ENCODE assay signal across 1 cellular context in genomic region chr1:40951943-40952743, GRCh38.
TF ChIP-seq lines count a peak whose summit lies in the region.

No MANE protein-coding gene starts in this region.

TF ChIP-seq in K562, 482 proteins besides CTCF, POLR2A, EP300 and RAD21 (continued from another document and continues in another):
- TF ChIP-seq REST (CRISPR knock-in tag; IDR thresholded peaks at IDR 0.05; ENCODE audit: low read depth) (no peak), ZFP30 (CRISPR knock-in tag; IDR thresholded peaks at IDR 0.05; ENCODE audit: borderline replicate concordance) (no peak), TCFL5 (CRISPR knock-in tag; conservative IDR thresholded peaks at IDR 0.05) (no peak), ZNF384 (IDR thresholded peaks at IDR 0.05; ENCODE audit: low read depth, low read length) (no peak), TFAM (CRISPR knock-in tag; conservative IDR thresholded peaks at IDR 0.05) (no peak), RAD51 (IDR thresholded peaks at IDR 0.05; ENCODE audit: borderline replicate concordance, low read depth) (peak; percentile 41; the same call in 1 of the 2 replicates), SMAD4 (CRISPR knock-in tag; conservative IDR thresholded peaks at IDR 0.05) (no peak), CCNT2 (IDR thresholded peaks at IDR 0.05; ENCODE audit: borderline replicate concordance, extremely low read depth, insufficient read length, low read depth, low read length) (no peak), CHD4 (IDR thresholded peaks at IDR 0.05; ENCODE audit: insufficient read depth, insufficient replicate concordance, low read depth, low read length, poor library complexity, severe bottlenecking) (no peak), ARID1B (IDR thresholded peaks at IDR 0.05) (0 out of 2 replicates have a peak, but pooled peaks have one; percentile 7), ARID2 (IDR thresholded peaks at IDR 0.05) (peak; percentile 98), XRCC3 (IDR thresholded peaks at IDR 0.05) (no peak), NBN (IDR thresholded peaks at IDR 0.05; ENCODE audit: low read depth) (no peak), NONO (IDR thresholded peaks at IDR 0.05; ENCODE audit: low read depth in 2 of 2, low read length in 1 of 2) (no peak), PRDM10 (IDR thresholded peaks at IDR 0.05; ENCODE audit: partially characterized antibody) (no peak), MAFF (IDR thresholded peaks at IDR 0.05; ENCODE audit: low read length) (no peak), U2AF1 (optimal IDR thresholded peaks at IDR 0.05; ENCODE audit: low read depth, low read length) (no peak), ZNF165 (CRISPR knock-in tag; IDR thresholded peaks at IDR 0.05; ENCODE audit: borderline replicate concordance) (no peak), POLR2H (tag; IDR thresholded peaks at IDR 0.05; ENCODE audit: low read depth) (no peak)
- TF ChIP-seq, protein P1, sequence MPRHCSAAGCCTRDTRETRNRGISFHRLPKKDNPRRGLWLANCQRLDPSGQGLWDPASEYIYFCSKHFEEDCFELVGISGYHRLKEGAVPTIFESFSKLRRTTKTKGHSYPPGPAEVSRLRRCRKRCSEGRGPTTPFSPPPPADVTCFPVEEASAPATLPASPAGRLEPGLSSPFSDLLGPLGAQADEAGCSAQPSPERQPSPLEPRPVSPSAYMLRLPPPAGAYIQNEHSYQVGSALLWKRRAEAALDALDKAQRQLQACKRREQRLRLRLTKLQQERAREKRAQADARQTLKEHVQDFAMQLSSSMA (CRISPR knock-in tag; IDR thresholded peaks at IDR 0.05): no peak
- TF ChIP-seq, protein P2, sequence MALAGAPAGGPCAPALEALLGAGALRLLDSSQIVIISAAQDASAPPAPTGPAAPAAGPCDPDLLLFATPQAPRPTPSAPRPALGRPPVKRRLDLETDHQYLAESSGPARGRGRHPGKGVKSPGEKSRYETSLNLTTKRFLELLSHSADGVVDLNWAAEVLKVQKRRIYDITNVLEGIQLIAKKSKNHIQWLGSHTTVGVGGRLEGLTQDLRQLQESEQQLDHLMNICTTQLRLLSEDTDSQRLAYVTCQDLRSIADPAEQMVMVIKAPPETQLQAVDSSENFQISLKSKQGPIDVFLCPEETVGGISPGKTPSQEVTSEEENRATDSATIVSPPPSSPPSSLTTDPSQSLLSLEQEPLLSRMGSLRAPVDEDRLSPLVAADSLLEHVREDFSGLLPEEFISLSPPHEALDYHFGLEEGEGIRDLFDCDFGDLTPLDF (CRISPR knock-in tag; IDR thresholded peaks at IDR 0.05): 0 out of 2 replicates have a peak, but pooled peaks have one; percentile 19
- TF ChIP-seq, protein P3, sequence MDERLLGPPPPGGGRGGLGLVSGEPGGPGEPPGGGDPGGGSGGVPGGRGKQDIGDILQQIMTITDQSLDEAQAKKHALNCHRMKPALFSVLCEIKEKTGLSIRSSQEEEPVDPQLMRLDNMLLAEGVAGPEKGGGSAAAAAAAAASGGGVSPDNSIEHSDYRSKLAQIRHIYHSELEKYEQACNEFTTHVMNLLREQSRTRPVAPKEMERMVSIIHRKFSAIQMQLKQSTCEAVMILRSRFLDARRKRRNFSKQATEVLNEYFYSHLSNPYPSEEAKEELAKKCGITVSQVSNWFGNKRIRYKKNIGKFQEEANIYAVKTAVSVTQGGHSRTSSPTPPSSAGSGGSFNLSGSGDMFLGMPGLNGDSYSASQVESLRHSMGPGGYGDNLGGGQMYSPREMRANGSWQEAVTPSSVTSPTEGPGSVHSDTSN (CRISPR knock-in tag; IDR thresholded peaks at IDR 0.05; ENCODE audit: low read depth): no peak
- TF ChIP-seq, protein P3 (tag; conservative IDR thresholded peaks at IDR 0.05; ENCODE audit: low read depth): no peak
- TF ChIP-seq, protein P4, sequence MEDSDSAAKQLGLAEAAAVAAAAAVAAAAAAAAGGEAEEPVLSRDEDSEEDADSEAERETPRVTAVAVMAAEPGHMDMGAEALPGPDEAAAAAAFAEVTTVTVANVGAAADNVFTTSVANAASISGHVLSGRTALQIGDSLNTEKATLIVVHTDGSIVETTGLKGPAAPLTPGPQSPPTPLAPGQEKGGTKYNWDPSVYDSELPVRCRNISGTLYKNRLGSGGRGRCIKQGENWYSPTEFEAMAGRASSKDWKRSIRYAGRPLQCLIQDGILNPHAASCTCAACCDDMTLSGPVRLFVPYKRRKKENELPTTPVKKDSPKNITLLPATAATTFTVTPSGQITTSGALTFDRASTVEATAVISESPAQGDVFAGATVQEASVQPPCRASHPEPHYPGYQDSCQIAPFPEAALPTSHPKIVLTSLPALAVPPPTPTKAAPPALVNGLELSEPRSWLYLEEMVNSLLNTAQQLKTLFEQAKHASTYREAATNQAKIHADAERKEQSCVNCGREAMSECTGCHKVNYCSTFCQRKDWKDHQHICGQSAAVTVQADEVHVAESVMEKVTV (CRISPR knock-in tag; IDR thresholded peaks at IDR 0.05): peak; percentile 97
- TF ChIP-seq, protein P5, sequence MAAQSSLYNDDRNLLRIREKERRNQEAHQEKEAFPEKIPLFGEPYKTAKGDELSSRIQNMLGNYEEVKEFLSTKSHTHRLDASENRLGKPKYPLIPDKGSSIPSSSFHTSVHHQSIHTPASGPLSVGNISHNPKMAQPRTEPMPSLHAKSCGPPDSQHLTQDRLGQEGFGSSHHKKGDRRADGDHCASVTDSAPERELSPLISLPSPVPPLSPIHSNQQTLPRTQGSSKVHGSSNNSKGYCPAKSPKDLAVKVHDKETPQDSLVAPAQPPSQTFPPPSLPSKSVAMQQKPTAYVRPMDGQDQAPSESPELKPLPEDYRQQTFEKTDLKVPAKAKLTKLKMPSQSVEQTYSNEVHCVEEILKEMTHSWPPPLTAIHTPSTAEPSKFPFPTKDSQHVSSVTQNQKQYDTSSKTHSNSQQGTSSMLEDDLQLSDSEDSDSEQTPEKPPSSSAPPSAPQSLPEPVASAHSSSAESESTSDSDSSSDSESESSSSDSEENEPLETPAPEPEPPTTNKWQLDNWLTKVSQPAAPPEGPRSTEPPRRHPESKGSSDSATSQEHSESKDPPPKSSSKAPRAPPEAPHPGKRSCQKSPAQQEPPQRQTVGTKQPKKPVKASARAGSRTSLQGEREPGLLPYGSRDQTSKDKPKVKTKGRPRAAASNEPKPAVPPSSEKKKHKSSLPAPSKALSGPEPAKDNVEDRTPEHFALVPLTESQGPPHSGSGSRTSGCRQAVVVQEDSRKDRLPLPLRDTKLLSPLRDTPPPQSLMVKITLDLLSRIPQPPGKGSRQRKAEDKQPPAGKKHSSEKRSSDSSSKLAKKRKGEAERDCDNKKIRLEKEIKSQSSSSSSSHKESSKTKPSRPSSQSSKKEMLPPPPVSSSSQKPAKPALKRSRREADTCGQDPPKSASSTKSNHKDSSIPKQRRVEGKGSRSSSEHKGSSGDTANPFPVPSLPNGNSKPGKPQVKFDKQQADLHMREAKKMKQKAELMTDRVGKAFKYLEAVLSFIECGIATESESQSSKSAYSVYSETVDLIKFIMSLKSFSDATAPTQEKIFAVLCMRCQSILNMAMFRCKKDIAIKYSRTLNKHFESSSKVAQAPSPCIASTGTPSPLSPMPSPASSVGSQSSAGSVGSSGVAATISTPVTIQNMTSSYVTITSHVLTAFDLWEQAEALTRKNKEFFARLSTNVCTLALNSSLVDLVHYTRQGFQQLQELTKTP (IDR thresholded peaks at IDR 0.05; ENCODE audit: low read depth in 1 of 2, partially characterized antibody in 2 of 2): no peak
